In the genomic region with DNA sequence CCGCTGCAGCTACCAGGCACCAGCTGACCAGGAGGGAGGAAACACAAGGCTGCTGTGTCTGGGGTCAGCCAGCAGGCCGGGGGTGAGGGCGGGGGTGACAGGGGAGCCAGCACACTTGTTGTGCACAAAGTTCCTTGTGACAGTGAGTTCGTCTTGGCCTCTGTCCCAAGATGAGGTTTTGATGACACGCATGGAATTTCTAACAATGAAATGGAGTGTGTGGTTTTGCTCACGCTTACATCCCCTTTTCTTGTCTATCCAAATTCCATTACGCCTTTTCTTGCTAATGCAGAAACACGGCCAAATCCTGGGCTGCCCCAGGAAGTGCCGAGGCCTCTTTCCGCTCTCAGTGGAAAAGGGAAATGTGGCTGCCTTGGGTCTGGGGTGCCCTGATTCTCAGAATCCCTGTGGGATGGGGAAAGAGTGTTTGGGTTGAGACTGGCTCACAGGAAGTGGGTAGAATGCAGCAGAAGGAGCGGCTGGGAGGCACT, we compare ENCODE assay signal across 9 cellular contexts.
DNase-seq lines count a peak whose midpoint lies in the region; ATAC-seq, FAIRE-seq and TF ChIP-seq lines count a peak whose summit lies in the region.
"Had no signal": no experiment of that assay in that cellular context is flagged by ENCODE, and none has a peak within 500 bp of the region (broad histone marks: within the 10 kb centered on the region; RNA-seq: fewer than 3 reads in every experiment).

No MANE protein-coding gene starts in this region.

- no peak for ATAC-seq in HG02840 (IDR thresholded peaks at IDR 0.05; ENCODE audit: low FRiP score, unreplicated experiment)

- no peak overlapping the region for H3K4me3 ChIP-seq in kidney (ENCODE audit: low read length in 2 of 2)

- no peak overlapping the region for H3K27ac Mint-ChIP-seq in type B pancreatic cell

- H3K36me3 ChIP-seq in kidney (ENCODE audit: control insufficient read depth in 1 of 2, insufficient read depth in 2 of 2, low read length in 2 of 2): no peaks in the 10 kb centered on the region

- peaks cover 8 to 21% of the 10 kb centered on the region in 2 donors for H3K4me1 ChIP-seq in kidney (ENCODE audit: control insufficient read depth in 1 of 2, insufficient read depth in 1 of 2, low read depth in 1 of 2, low read length in 2 of 2)

- no peaks in the 10 kb centered on the region for H3K27me3 Mint-ChIP-seq in type B pancreatic cell

- no peak overlapping the region for H3K4me3 Mint-ChIP-seq in type B pancreatic cell

- no peaks in the 10 kb centered on the region for H3K9me3 Mint-ChIP-seq in type B pancreatic cell

- FAIRE-seq in kidney (lab: Jason Lieb, UNC): no peak
- no peak for FAIRE-seq in HTR-8/SVneo (lab: Jason Lieb, UNC)
- FAIRE-seq: endothelial cell of umbilical vein had no signal

- no peaks in the 10 kb centered on the region for H3K9me3 ChIP-seq in kidney (ENCODE audit: control insufficient read depth in 1 of 2, low read length in 2 of 2)

- TF ChIP-seq CTCF in kidney (IDR thresholded peaks at IDR 0.05; ENCODE audit: borderline replicate concordance, extremely low read depth, insufficient read depth): no peak
- TF ChIP-seq CTCF in type B pancreatic cell (conservative IDR thresholded peaks at IDR 0.05): no peak

- no peaks in the 10 kb centered on the region for H3K36me3 Mint-ChIP-seq in type B pancreatic cell

- H3K4me1 Mint-ChIP-seq in type B pancreatic cell (ENCODE audit: unreplicated experiment): peaks cover 7% of the 10 kb centered on the region

- H3K27ac ChIP-seq in kidney (ENCODE audit: low read depth in 2 of 2, low read length in 2 of 2) (peak overlapping the region; percentile 34 to 76), substantia nigra (ENCODE audit: low read depth, low read length, poor library complexity, severe bottlenecking) (peak overlapping the region; percentile 85)

- intact Hi-C loops in kidney (cut with DNase I): no loop called here

- peak; percentile 65 for DNase-seq in HS-27A (ENCODE audit: low read depth)
- peak in 52 of 58 donors; percentile 15 to 94 (median 68) for DNase-seq in anterior cingulate cortex (lab: John Stamatoyannopoulos, UW)
- DNase-seq in kidney: peak; percentile 92
- peak; percentile 19 to 95 (median 71) for DNase-seq in substantia nigra (lab: John Stamatoyannopoulos, UW)
- DNase-seq in HTR-8/SVneo (ENCODE audit: insufficient read length, low spot score): no peak
- DNase-seq in NCI-H2081 (lab: John Stamatoyannopoulos, UW): no peak
- no peak for DNase-seq in type B pancreatic cell (ENCODE audit: extremely low spot score, unreplicated experiment)

- H3K9ac ChIP-seq in kidney (ENCODE audit: low read length in 2 of 2): no peak overlapping the region

Comparison
In these comparisons a context has a peak if more than half of its experiments do, and no peak if none do; other contexts are left out.
1. DNase-seq: peak in HS-27A (single experiment), anterior cingulate cortex (52 of 58), kidney (single experiment) and substantia nigra (49 of 49); none in HTR-8/SVneo (single experiment), NCI-H2081 (0 of 2) and type B pancreatic cell (single experiment).